Comparison of ENCODE assay signal across 1 cellular context in the genomic region with DNA sequence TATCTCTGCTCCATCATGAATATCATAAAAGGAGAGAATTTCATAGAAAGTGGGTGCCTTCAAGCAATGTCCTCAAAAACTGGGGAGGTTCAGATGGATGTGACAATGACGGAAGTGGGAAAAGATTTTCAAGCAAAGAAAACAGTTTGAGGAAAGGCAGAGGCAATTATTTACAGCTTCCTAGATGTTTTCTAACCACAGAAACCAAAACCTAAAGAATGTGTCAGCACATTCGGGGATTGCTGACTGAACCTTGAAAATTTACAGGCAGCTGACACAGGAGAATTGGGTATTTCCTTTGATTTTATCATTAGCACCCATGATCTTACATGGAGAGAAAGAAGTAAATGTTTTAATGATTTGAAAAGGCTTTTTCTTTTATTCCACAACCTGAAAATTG.
TF ChIP-seq lines count a peak whose summit lies in the region.

No MANE protein-coding gene starts in this region.

TF ChIP-seq in GM23338, 12 proteins besides CTCF, POLR2A, EP300 and RAD21 (continued from another document):
- TF ChIP-seq, protein P1, sequence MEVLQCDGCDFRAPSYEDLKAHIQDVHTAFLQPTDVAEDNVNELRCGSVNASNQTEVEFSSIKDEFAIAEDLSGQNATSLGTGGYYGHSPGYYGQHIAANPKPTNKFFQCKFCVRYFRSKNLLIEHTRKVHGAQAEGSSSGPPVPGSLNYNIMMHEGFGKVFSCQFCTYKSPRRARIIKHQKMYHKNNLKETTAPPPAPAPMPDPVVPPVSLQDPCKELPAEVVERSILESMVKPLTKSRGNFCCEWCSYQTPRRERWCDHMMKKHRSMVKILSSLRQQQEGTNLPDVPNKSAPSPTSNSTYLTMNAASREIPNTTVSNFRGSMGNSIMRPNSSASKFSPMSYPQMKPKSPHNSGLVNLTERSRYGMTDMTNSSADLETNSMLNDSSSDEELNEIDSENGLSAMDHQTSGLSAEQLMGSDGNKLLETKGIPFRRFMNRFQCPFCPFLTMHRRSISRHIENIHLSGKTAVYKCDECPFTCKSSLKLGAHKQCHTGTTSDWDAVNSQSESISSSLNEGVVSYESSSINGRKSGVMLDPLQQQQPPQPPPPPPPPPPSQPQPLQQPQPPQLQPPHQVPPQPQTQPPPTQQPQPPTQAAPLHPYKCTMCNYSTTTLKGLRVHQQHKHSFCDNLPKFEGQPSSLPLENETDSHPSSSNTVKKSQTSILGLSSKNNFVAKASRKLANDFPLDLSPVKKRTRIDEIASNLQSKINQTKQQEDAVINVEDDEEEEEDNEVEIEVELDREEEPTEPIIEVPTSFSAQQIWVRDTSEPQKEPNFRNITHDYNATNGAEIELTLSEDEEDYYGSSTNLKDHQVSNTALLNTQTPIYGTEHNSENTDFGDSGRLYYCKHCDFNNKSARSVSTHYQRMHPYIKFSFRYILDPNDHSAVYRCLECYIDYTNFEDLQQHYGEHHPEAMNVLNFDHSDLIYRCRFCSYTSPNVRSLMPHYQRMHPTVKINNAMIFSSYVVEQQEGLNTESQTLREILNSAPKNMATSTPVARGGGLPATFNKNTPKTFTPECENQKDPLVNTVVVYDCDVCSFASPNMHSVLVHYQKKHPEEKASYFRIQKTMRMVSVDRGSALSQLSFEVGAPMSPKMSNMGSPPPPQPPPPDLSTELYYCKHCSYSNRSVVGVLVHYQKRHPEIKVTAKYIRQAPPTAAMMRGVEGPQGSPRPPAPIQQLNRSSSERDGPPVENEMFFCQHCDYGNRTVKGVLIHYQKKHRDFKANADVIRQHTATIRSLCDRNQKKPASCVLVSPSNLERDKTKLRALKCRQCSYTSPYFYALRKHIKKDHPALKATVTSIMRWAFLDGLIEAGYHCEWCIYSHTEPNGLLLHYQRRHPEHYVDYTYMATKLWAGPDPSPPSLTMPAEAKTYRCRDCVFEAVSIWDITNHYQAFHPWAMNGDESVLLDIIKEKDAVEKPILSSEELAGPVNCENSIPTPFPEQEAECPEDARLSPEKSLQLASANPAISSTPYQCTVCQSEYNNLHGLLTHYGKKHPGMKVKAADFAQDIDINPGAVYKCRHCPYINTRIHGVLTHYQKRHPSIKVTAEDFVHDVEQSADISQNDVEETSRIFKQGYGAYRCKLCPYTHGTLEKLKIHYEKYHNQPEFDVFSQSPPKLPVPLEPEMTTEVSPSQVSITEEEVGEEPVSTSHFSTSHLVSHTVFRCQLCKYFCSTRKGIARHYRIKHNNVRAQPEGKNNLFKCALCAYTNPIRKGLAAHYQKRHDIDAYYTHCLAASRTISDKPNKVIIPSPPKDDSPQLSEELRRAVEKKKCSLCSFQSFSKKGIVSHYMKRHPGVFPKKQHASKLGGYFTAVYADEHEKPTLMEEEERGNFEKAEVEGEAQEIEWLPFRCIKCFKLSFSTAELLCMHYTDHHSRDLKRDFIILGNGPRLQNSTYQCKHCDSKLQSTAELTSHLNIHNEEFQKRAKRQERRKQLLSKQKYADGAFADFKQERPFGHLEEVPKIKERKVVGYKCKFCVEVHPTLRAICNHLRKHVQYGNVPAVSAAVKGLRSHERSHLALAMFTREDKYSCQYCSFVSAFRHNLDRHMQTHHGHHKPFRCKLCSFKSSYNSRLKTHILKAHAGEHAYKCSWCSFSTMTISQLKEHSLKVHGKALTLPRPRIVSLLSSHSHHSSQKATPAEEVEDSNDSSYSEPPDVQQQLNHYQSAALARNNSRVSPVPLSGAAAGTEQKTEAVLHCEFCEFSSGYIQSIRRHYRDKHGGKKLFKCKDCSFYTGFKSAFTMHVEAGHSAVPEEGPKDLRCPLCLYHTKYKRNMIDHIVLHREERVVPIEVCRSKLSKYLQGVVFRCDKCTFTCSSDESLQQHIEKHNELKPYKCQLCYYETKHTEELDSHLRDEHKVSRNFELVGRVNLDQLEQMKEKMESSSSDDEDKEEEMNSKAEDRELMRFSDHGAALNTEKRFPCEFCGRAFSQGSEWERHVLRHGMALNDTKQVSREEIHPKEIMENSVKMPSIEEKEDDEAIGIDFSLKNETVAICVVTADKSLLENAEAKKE (CRISPR knock-in tag; IDR thresholded peaks at IDR 0.05): no peak
- TF ChIP-seq ZNF114 (CRISPR knock-in tag; IDR thresholded peaks at IDR 0.05) (no peak), EZH2phosphoT487 (IDR thresholded peaks at IDR 0.05; ENCODE audit: unreplicated experiment) (no peak), NANOG (IDR thresholded peaks at IDR 0.05; ENCODE audit: borderline replicate concordance) (no peak), POLR2AphosphoS5 (IDR thresholded peaks at IDR 0.05; ENCODE audit: low read depth) (no peak)
- TF ChIP-seq, protein P2, sequence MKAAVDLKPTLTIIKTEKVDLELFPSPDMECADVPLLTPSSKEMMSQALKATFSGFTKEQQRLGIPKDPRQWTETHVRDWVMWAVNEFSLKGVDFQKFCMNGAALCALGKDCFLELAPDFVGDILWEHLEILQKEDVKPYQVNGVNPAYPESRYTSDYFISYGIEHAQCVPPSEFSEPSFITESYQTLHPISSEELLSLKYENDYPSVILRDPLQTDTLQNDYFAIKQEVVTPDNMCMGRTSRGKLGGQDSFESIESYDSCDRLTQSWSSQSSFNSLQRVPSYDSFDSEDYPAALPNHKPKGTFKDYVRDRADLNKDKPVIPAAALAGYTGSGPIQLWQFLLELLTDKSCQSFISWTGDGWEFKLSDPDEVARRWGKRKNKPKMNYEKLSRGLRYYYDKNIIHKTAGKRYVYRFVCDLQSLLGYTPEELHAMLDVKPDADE (IDR thresholded peaks at IDR 0.05): no peak
- TF ChIP-seq, protein P3, sequence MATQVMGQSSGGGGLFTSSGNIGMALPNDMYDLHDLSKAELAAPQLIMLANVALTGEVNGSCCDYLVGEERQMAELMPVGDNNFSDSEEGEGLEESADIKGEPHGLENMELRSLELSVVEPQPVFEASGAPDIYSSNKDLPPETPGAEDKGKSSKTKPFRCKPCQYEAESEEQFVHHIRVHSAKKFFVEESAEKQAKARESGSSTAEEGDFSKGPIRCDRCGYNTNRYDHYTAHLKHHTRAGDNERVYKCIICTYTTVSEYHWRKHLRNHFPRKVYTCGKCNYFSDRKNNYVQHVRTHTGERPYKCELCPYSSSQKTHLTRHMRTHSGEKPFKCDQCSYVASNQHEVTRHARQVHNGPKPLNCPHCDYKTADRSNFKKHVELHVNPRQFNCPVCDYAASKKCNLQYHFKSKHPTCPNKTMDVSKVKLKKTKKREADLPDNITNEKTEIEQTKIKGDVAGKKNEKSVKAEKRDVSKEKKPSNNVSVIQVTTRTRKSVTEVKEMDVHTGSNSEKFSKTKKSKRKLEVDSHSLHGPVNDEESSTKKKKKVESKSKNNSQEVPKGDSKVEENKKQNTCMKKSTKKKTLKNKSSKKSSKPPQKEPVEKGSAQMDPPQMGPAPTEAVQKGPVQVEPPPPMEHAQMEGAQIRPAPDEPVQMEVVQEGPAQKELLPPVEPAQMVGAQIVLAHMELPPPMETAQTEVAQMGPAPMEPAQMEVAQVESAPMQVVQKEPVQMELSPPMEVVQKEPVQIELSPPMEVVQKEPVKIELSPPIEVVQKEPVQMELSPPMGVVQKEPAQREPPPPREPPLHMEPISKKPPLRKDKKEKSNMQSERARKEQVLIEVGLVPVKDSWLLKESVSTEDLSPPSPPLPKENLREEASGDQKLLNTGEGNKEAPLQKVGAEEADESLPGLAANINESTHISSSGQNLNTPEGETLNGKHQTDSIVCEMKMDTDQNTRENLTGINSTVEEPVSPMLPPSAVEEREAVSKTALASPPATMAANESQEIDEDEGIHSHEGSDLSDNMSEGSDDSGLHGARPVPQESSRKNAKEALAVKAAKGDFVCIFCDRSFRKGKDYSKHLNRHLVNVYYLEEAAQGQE (IDR thresholded peaks at IDR 0.05; ENCODE audit: unreplicated experiment): no peak
